In genomic region chr1:111214086-111214801, GRCh38 we compare ENCODE assay signal across 1 cellular context.
TF ChIP-seq lines count a peak whose summit lies in the region.

No MANE protein-coding gene starts in this region.

TF ChIP-seq in SK-N-SH, 30 proteins besides CTCF, POLR2A, EP300 and RAD21 (continued from another document):
- TF ChIP-seq GATA2 (CRISPR knock-in tag; IDR thresholded peaks at IDR 0.05) (no peak), MXI1 (IDR thresholded peaks at IDR 0.05; ENCODE audit: low read depth, low read length) (no peak), REST (IDR thresholded peaks at IDR 0.05; ENCODE audit: low read depth, low read length) (no peak), RCOR1 (IDR thresholded peaks at IDR 0.05; ENCODE audit: low read length) (no peak)
